In the genomic region with DNA sequence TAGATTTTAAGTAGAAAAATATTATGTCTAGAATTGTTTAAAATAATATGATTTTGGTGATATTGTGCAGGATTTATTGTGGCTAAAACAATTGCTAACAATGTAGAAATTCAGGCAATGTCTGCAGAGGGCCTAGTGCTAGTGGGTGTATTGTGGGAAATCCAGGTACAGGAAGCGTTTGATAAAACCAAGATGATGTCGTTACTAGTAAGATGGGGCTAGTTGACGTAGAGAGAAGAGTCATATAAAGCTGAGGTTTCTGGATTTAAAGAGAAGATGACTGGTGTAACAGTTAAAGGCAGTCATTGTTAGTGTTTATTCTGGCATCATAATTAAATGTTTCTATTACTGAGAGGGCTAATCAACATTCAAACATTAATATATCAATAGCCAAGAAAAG, we compare ENCODE assay signal across 19 cellular contexts. TPM values are rescaled to one million over a fixed set of nuclear protein-coding genes. Genes with fewer than 3 reads are reported as not detected.
DNase-seq lines count a peak whose midpoint lies in the region; ATAC-seq and TF ChIP-seq lines count a peak whose summit lies in the region.
"Had no signal": no experiment of that assay in that cellular context is flagged by ENCODE, and none has a peak within 500 bp of the region (broad histone marks: within the 10 kb centered on the region; RNA-seq: fewer than 3 reads in every experiment).

No MANE protein-coding gene starts in this region.

- H3K27me3 Mint-ChIP-seq in CD4-positive, alpha-beta memory T cell = no peaks in the 10 kb centered on the region

- peak overlapping the region; percentile 8 to 87 (median 31) for H3K27ac Mint-ChIP-seq in CD4-positive, alpha-beta memory T cell

- peaks cover 0 to 3% (median 0%) of the 10 kb centered on the region in 8 donors for H3K9me3 Mint-ChIP-seq in CD4-positive, alpha-beta memory T cell

- no peak for ATAC-seq in HG02938 (IDR thresholded peaks at IDR 0.05; ENCODE audit: unreplicated experiment)
- no peak for ATAC-seq in HG03342 (IDR thresholded peaks at IDR 0.05; ENCODE audit: unreplicated experiment)
- ATAC-seq: left lung had no signal

- CTCF ChIA-PET in CD4-positive, alpha-beta memory T cell (lab: Charles Lee; ENCODE audit: partially characterized antibody) = interaction anchor here (4.5 kb wide), 1 partner anchor 19 kb away, joined by 18 read pairs; no protein-coding TSS in a partner anchor
- CTCF ChIA-PET in HEK293 (lab: Yijun Ruan, JAX) = interaction anchor here (0.7 kb wide), 2 partner anchors 23 to 587 kb away, joined by 3 read pairs; no protein-coding TSS in a partner anchor
- CTCF ChIA-PET in RWPE1 (lab: Yijun Ruan, JAX) = no interaction called here

- H3K36me3 Mint-ChIP-seq in CD4-positive, alpha-beta memory T cell = peaks cover 2 to 5% of the 10 kb centered on the region in 2 donors

- peak overlapping the region in 6 of 8 donors; percentile 27 to 52 (median 40) for H3K4me3 Mint-ChIP-seq in CD4-positive, alpha-beta memory T cell

- no peaks in the 10 kb centered on the region for H3K36me3 ChIP-seq in CD4-positive, alpha-beta memory T cell (ENCODE audit: insufficient read depth, low read length)
- H3K36me3 ChIP-seq in HEK293 (ENCODE audit: control insufficient read depth in 2 of 2, insufficient read depth in 1 of 2, low read length in 2 of 2) = no peaks in the 10 kb centered on the region; a peak in 1 of 3 replicates
- H3K36me3 ChIP-seq: HAP-1, left lung, prostate gland had no signal

- no peaks in the 10 kb centered on the region for H3K27me3 ChIP-seq in CD4-positive, alpha-beta memory T cell (ENCODE audit: insufficient read depth, low read length)
- H3K27me3 ChIP-seq: left lung, testis had no signal

- intact Hi-C loops in CD4-positive, alpha-beta memory T cell (cut with micrococcal nuclease) = loop anchor here (5.0 kb wide), 1 partner anchor 42 kb away; the partner anchor contains the start of genes ADK and AP3M1

- TF ChIP-seq CTCF in HEK293 (tag by site-specific recombination; IDR thresholded peaks at IDR 0.05) = no peak
- no peak for TF ChIP-seq CTCF in RWPE1 (conservative IDR thresholded peaks at IDR 0.05; ENCODE audit: low read depth)

- no peak overlapping the region for H3K4me3 ChIP-seq in CD4-positive, alpha-beta memory T cell (ENCODE audit: low read length in 2 of 2)
- H3K4me3 ChIP-seq in HEK293 (ENCODE audit: low read depth, low read length) = no peak overlapping the region
- H3K4me3 ChIP-seq: HAP-1, left lung, prostate gland, testis had no signal

- H3K27ac ChIP-seq in CD4-positive, alpha-beta memory T cell (ENCODE audit: low read depth, low read length) = no peak overlapping the region
- H3K27ac ChIP-seq in HEK293 (ENCODE audit: extremely low read depth, low read depth, low read length) (no peak overlapping the region), RWPE1 (no peak overlapping the region)
- H3K27ac ChIP-seq: left lung, prostate gland, testis had no signal

- no peaks in the 10 kb centered on the region for H3K9me3 ChIP-seq in CD4-positive, alpha-beta memory T cell (ENCODE audit: control insufficient read depth in 1 of 2, low read length in 2 of 2)
- H3K9me3 ChIP-seq in HEK293 (ENCODE audit: control insufficient read depth, insufficient read depth, low read depth, low read length) = no peaks in the 10 kb centered on the region
- H3K9me3 ChIP-seq: HAP-1, left lung, prostate gland, testis had no signal

- H3K4me1 Mint-ChIP-seq in CD4-positive, alpha-beta memory T cell = peaks cover 23 to 54% (median 45%) of the 10 kb centered on the region in 4 donors

- POLR2A ChIA-PET in CD4-positive, alpha-beta memory T cell (lab: Charles Lee; ENCODE audit: partially characterized antibody) = no interaction called here
- POLR2A ChIA-PET in HEK293 (lab: Yijun Ruan, JAX) (no interaction called here), RWPE1 (lab: Yijun Ruan, JAX; ENCODE audit: low non-redundant PET) (no interaction called here)

- peaks cover 38% of the 10 kb centered on the region for H3K4me1 ChIP-seq in CD4-positive, alpha-beta memory T cell (ENCODE audit: insufficient read depth, low read length)
- H3K4me1 ChIP-seq in HEK293 (ENCODE audit: control insufficient read depth, insufficient read depth, low read length) = peaks cover 12% of the 10 kb centered on the region; the same call in 1 of the 2 replicates

- DNase-seq in CD4-positive, alpha-beta memory T cell = peak in 4 of 5 donors; percentile 40 to 67 (median 54)
- peak; percentile 34 for DNase-seq in amniotic epithelial cell (ENCODE audit: low read depth)
- peak; percentile 37 for DNase-seq in iris pigment epithelial cell (ENCODE audit: low read depth)
- DNase-seq in RWPE1 (ENCODE audit: low spot score) = no peak
- DNase-seq: activated CD4-positive, alpha-beta T cell treated with anti-CD3 and anti-CD28 coated beads, Interleukin-2, amount 50 U/mL, for 4 hours; activated naive CD4-positive, alpha-beta T cell treated with Interleukin-2 at 50 U/mL for 16 hours; DMS79; hypothalamus; Kasumi-1; left lung; NCI-H1694; NCI-H524 treated with DMSO at 0.1 percent for 48 hours; RPMI8226; testis had no signal

TF ChIP-seq in HEK293, 187 proteins besides CTCF, POLR2A, EP300 and RAD21:
- no peak for TF ChIP-seq ZNF48 (tag by site-specific recombination; IDR thresholded peaks at IDR 0.05)
- TF ChIP-seq, protein P1, sequence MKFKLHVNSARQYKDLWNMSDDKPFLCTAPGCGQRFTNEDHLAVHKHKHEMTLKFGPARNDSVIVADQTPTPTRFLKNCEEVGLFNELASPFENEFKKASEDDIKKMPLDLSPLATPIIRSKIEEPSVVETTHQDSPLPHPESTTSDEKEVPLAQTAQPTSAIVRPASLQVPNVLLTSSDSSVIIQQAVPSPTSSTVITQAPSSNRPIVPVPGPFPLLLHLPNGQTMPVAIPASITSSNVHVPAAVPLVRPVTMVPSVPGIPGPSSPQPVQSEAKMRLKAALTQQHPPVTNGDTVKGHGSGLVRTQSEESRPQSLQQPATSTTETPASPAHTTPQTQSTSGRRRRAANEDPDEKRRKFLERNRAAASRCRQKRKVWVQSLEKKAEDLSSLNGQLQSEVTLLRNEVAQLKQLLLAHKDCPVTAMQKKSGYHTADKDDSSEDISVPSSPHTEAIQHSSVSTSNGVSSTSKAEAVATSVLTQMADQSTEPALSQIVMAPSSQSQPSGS (tag by site-specific recombination; IDR thresholded peaks at IDR 0.05; ENCODE audit: low read depth) = peak; percentile 4; the same call in 1 of the 2 replicates

RNA-seq across cellular contexts. Expression of gene ADK, which starts 43.5 kb away (rescaled TPM):
- 10 to 100 TPM; 33.7 to 38.5 TPM for total RNA-seq in CD4-positive, alpha-beta memory T cell
- polyA plus RNA-seq in CD4-positive, alpha-beta memory T cell = 10 to 100 TPM; 63.5 to 66.6 TPM

RNA-seq across cellular contexts. Expression of gene AP3M1, which starts 43.9 kb away (rescaled TPM):
- total RNA-seq in CD4-positive, alpha-beta memory T cell = 10 to 100 TPM; 38.6 to 38.8 TPM
- polyA plus RNA-seq in CD4-positive, alpha-beta memory T cell = 10 to 100 TPM; 28.7 to 37.7 TPM
